Comparison of ENCODE assay signal across 16 cellular contexts in genomic region chr7:26958834-26959233, GRCh38.
DNase-seq lines count a peak whose midpoint lies in the region; ATAC-seq, FAIRE-seq and TF ChIP-seq lines count a peak whose summit lies in the region.
"Had no signal": no experiment of that assay in that cellular context is flagged by ENCODE, and none has a peak within 500 bp of the region (broad histone marks: within the 10 kb centered on the region; RNA-seq: fewer than 3 reads in every experiment).

No MANE protein-coding gene starts in this region.

- no peak for ATAC-seq in GM18505 (IDR thresholded peaks at IDR 0.05; ENCODE audit: unreplicated experiment)
- ATAC-seq in stimulated activated naive CD8-positive, alpha-beta T cell treated with anti-CD3 and anti-CD28 coated beads, Interleukin-15, Interleukin-2, amounts not matched to agents 100 U/mL and 50 U/mL, for 24 hours: no peak
- ATAC-seq: activated CD8-positive, alpha-beta T cell treated with anti-CD3 and anti-CD28 coated beads, Interleukin-2, amount 10 ng/mL, durations not matched to agents 7 days and 5 days; left ventricle myocardium superior; stimulated activated effector memory CD8-positive, alpha-beta T cell treated with anti-CD3 and anti-CD28 coated beads, Interleukin-12 subunit alpha, Interleukin-12 subunit beta, amount 100 ng/mL, for 72 hours had no signal

- TF ChIP-seq POLR2A in GM18505 (IDR thresholded peaks at IDR 0.05; ENCODE audit: borderline replicate concordance, extremely low read depth, insufficient read depth, insufficient read length): no peak

- peak; percentile 97 for DNase-seq in ELR (ENCODE audit: low read depth)
- DNase-seq in RCC 7860 (ENCODE audit: low spot score): peak; percentile 88
- peak; percentile 27 for DNase-seq in fibroblast of gingiva (ENCODE audit: low read depth)
- DNase-seq in renal cortical epithelial cell (ENCODE audit: low read depth): peak; percentile 82
- no peak for DNase-seq in NCI-H2081 (lab: John Stamatoyannopoulos, UW)
- DNase-seq in stimulated activated naive CD8-positive, alpha-beta T cell treated with anti-CD3 and anti-CD28 coated beads, Interleukin-15, Interleukin-2, amounts not matched to agents 100 U/mL and 50 U/mL, for 24 hours: no peak
- DNase-seq in SHP77 treated with DMSO at 0.1 percent for 48 hours (lab: John Stamatoyannopoulos, UW): no peak
- DNase-seq: activated CD8-positive, alpha-beta T cell treated with anti-CD3 and anti-CD28 coated beads, Interleukin-2, amount 10 ng/mL, durations not matched to agents 7 days and 5 days; activated naive CD4-positive, alpha-beta T cell treated with anti-CD3 and anti-CD28 coated beads, Interleukin-2, amount 50 U/mL, for 16 hours; cortex of kidney; glutamatergic neuron; left ventricle myocardium superior; T-helper 2 cell had no signal

- peak; percentile 96 for FAIRE-seq in RCC 7860 (lab: Jason Lieb, UNC)
- FAIRE-seq: GM19239 had no signal

Comparison
In these comparisons a context has a peak if more than half of its experiments do, and no peak if none do; other contexts are left out.
1. DNase-seq: peak in ELR (single experiment), RCC 7860 (single experiment), fibroblast of gingiva (single experiment) and renal cortical epithelial cell (single experiment); none in NCI-H2081 (0 of 2), stimulated activated naive CD8-positive, alpha-beta T cell treated with anti-CD3 and anti-CD28 coated beads, Interleukin-15, Interleukin-2, amounts not matched to agents 100 U/mL and 50 U/mL, for 24 hours (single experiment) and SHP77 treated with DMSO at 0.1 percent for 48 hours (single experiment).